Comparison of ENCODE assay signal across 21 cellular contexts in genomic region chr21:44909719-44910118, GRCh38. TPM values are rescaled to one million over a fixed set of nuclear protein-coding genes. Genes with fewer than 3 reads are reported as not detected.
DNase-seq lines count a peak whose midpoint lies in the region; ATAC-seq and TF ChIP-seq lines count a peak whose summit lies in the region.
"Had no signal": no experiment of that assay in that cellular context is flagged by ENCODE, and none has a peak within 500 bp of the region (broad histone marks: within the 10 kb centered on the region; RNA-seq: fewer than 3 reads in every experiment).

No MANE protein-coding gene starts in this region.

- no peak for TF ChIP-seq CTCF in VCaP (conservative IDR thresholded peaks at IDR 0.05)

- ATAC-seq in effector memory CD8-positive, alpha-beta T cell (replicated peaks), result no peak
- ATAC-seq in esophagus mucosa, result no peak
- ATAC-seq: gastroesophageal sphincter; stimulated activated naive B cell treated with anti-CD40 and anti-IgM and Interleukin-4, amounts not matched to agents 10 μg/mL and 1 μg/mL and 100 μg/mL, for 72 hours; WTC11 had no signal

- H3K27me3 Mint-ChIP-seq in activated naive CD4-positive, alpha-beta T cell treated with anti-CD3 and anti-CD28 coated beads, Interleukin-2, amount 50 U/mL, for 24 hours, result no peaks in the 10 kb centered on the region
- H3K27me3 Mint-ChIP-seq in effector memory CD8-positive, alpha-beta T cell, result no peaks in the 10 kb centered on the region
- H3K27me3 Mint-ChIP-seq: stimulated activated naive B cell treated with anti-CD40 and anti-IgM and Interleukin-4, amounts not matched to agents 10 μg/mL and 1 μg/mL and 100 μg/mL, for 72 hours had no signal

- H3K36me3 Mint-ChIP-seq in activated naive CD4-positive, alpha-beta T cell treated with anti-CD3 and anti-CD28 coated beads, Interleukin-2, amount 50 U/mL, for 24 hours, result peaks cover 2% of the 10 kb centered on the region
- H3K36me3 Mint-ChIP-seq in effector memory CD8-positive, alpha-beta T cell (ENCODE audit: insufficient read depth), result peaks cover 81% of the 10 kb centered on the region
- H3K36me3 Mint-ChIP-seq: neural progenitor cell, type B pancreatic cell, WTC11 had no signal

- H3K4me1 Mint-ChIP-seq in activated naive CD4-positive, alpha-beta T cell treated with anti-CD3 and anti-CD28 coated beads, Interleukin-2, amount 50 U/mL, for 24 hours, result peaks cover 64% of the 10 kb centered on the region
- peaks cover 45 to 55% of the 10 kb centered on the region in 2 donors for H3K4me1 Mint-ChIP-seq in effector memory CD8-positive, alpha-beta T cell (ENCODE audit: low read depth in 2 of 2)
- H3K4me1 Mint-ChIP-seq: WTC11 had no signal

- no peaks in the 10 kb centered on the region for H3K9me3 Mint-ChIP-seq in activated naive CD4-positive, alpha-beta T cell treated with anti-CD3 and anti-CD28 coated beads, Interleukin-2, amount 50 U/mL, for 24 hours
- no peaks in the 10 kb centered on the region for H3K9me3 Mint-ChIP-seq in effector memory CD8-positive, alpha-beta T cell
- H3K9me3 Mint-ChIP-seq: neural progenitor cell; stimulated activated naive B cell treated with anti-CD40 and anti-IgM and Interleukin-4, amounts not matched to agents 10 μg/mL and 1 μg/mL and 100 μg/mL, for 72 hours; type B pancreatic cell; WTC11 had no signal

- peak overlapping the region; percentile 70 for H3K27ac Mint-ChIP-seq in activated naive CD4-positive, alpha-beta T cell treated with anti-CD3 and anti-CD28 coated beads, Interleukin-2, amount 50 U/mL, for 24 hours
- peak overlapping the region; percentile 54 to 61 for H3K27ac Mint-ChIP-seq in effector memory CD8-positive, alpha-beta T cell
- H3K27ac Mint-ChIP-seq: neural progenitor cell, type B pancreatic cell, WTC11 had no signal

- no peak for DNase-seq in activated naive CD4-positive, alpha-beta T cell treated with anti-CD3 and anti-CD28 coated beads, Interleukin-2, amount 50 U/mL, for 16 hours
- no peak for DNase-seq in effector memory CD8-positive, alpha-beta T cell
- DNase-seq in HUDEP-2 (lab: John Stamatoyannopoulos, UW; ENCODE audit: unreplicated experiment in 76 of 76) (no peak), KG1 (lab: John Stamatoyannopoulos, UW) (no peak), medulla oblongata (ENCODE audit: extremely low spot score) (no peak)
- DNase-seq: activated CD8-positive, alpha-beta memory T cell treated with anti-CD3 and anti-CD28 coated beads, Interleukin-2, amount 50 U/mL, for 4 hours; Calu3; KBM-7; NCI-H1092; NCI-H2081 treated with DMSO at 0.1 percent for 48 hours; NCI-H524; Right ventricle myocardium superior; stimulated activated CD4-positive, alpha-beta T cell treated with anti-CD3 and anti-CD28 coated beads, Interleukin-12 subunit alpha, Interleukin-12 subunit beta, amount 100 ng/mL, for 4 hours; stimulated activated naive B cell treated with anti-CD40 and anti-IgM and Interleukin-4, amounts not matched to agents 10 μg/mL and 1 μg/mL and 100 μg/mL, for 72 hours had no signal

- H3K4me3 Mint-ChIP-seq in activated naive CD4-positive, alpha-beta T cell treated with anti-CD3 and anti-CD28 coated beads, Interleukin-2, amount 50 U/mL, for 24 hours, result peak overlapping the region; percentile 19
- peak overlapping the region; percentile 18 to 31 for H3K4me3 Mint-ChIP-seq in effector memory CD8-positive, alpha-beta T cell
- H3K4me3 Mint-ChIP-seq: neural progenitor cell, type B pancreatic cell, WTC11 had no signal

- peak overlapping the region; percentile 87; the same call in 1 of the 2 replicates for H3K27ac ChIP-seq in VCaP
- H3K27ac ChIP-seq: neural progenitor cell had no signal

RNA-seq across cellular contexts. Expression of gene ITGB2, which starts 11.0 kb away (rescaled TPM):
- total RNA-seq in esophagus mucosa, result 7.1 TPM

RNA-seq across cellular contexts. Expression of gene SLX9, which starts 30.1 kb away (rescaled TPM):
- total RNA-seq in esophagus mucosa, result 27.2 TPM

RNA-seq across cellular contexts. Expression of gene PTTG1IP, which starts 36.2 kb away (rescaled TPM):
- 67.1 TPM for total RNA-seq in esophagus mucosa
